In genomic region chr17:41518031-41518430, GRCh38 we compare ENCODE assay signal across 1 cellular context.
A peak's percentile ranks its signal among the peaks of the same experiment; 100 is the strongest.
TF ChIP-seq lines count a peak whose summit lies in the region.

No MANE protein-coding gene starts in this region.

TF ChIP-seq in K562, 482 proteins besides CTCF, POLR2A, EP300 and RAD21:
- TF ChIP-seq CBFA2T2 (conservative IDR thresholded peaks at IDR 0.05) (no peak), C11orf30 (IDR thresholded peaks at IDR 0.05; ENCODE audit: low read depth) (peak; percentile 41; the same call in 1 of the 2 replicates), GABPA (tag; conservative IDR thresholded peaks at IDR 0.05; ENCODE audit: low read depth) (no peak), MECOM (CRISPR knock-in tag; IDR thresholded peaks at IDR 0.05) (no peak), ZNF316 (IDR thresholded peaks at IDR 0.05) (peak; percentile 71), ZNF551 (CRISPR knock-in tag; IDR thresholded peaks at IDR 0.05) (no peak), ZNF174 (CRISPR knock-in tag; IDR thresholded peaks at IDR 0.05) (no peak), THRAP3 (IDR thresholded peaks at IDR 0.05; ENCODE audit: borderline replicate concordance) (no peak), MAZ (CRISPR knock-in tag; conservative IDR thresholded peaks at IDR 0.05 in 1 of 2, IDR thresholded peaks at IDR 0.05 in 1 of 2) (no peak)
TF ChIP-seq in K562: peak in this region for 2.
